Comparison of ENCODE assay signal across 14 cellular contexts in the genomic region with DNA sequence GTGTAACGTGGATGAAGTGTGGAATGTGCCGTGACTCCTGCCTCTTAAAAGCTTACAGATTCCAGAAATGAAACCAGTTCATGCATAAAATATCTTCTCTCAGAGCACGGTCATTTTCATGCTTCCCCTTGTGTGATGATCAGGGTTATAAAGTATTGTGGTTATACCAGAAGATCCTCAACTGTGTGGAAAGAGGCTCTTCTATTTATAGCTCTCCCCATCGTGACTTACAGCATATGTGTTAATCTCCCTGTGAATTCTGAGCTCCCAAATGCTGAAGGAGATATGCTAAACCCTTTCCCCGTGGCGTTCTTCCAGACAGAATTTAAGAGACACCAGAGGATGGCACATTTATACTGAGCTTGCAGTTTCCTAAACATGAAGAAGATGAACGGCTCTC.
DNase-seq lines count a peak whose midpoint lies in the region; ATAC-seq and TF ChIP-seq lines count a peak whose summit lies in the region.
"Had no signal": no experiment of that assay in that cellular context is flagged by ENCODE, and none has a peak within 500 bp of the region (broad histone marks: within the 10 kb centered on the region; RNA-seq: fewer than 3 reads in every experiment).

No MANE protein-coding gene starts in this region.

- H3K27ac ChIP-seq in psoas muscle: no peak overlapping the region

- 11 to 21% (median 14%) methylated on average over 7 of the region's 7 CpGs for WGBS in psoas muscle, 3 donors

- no peak overlapping the region for H3K4me3 ChIP-seq in psoas muscle
- H3K4me3 ChIP-seq: spleen had no signal

- peaks cover 0 to 5% (median 0%) of the 10 kb centered on the region in 3 donors for H3K27me3 Mint-ChIP-seq in CD14-positive monocyte (ENCODE audit: low read depth in 3 of 3)

- H3K4me3 Mint-ChIP-seq in CD14-positive monocyte: peak overlapping the region; percentile 65 to 84
- H3K4me3 Mint-ChIP-seq in stimulated activated effector memory CD8-positive, alpha-beta T cell treated with anti-CD3 and anti-CD28 coated beads, Interleukin-12 subunit alpha, Interleukin-12 subunit beta, amount 100 ng/mL, for 72 hours: no peak overlapping the region
- H3K4me3 Mint-ChIP-seq: activated CD4-positive, alpha-beta T cell treated with anti-CD3 and anti-CD28 coated beads, Interleukin-2, amount 10 ng/mL, durations not matched to agents 24 days and 14 days had no signal

- H3K36me3 ChIP-seq in psoas muscle (ENCODE audit: insufficient read depth in 1 of 2, low read depth in 1 of 2): no peaks in the 10 kb centered on the region
- H3K36me3 ChIP-seq: spleen had no signal

- peaks cover 72% of the 10 kb centered on the region for H3K4me1 Mint-ChIP-seq in CD14-positive monocyte
- peaks cover 7% of the 10 kb centered on the region for H3K4me1 Mint-ChIP-seq in stimulated activated effector memory CD8-positive, alpha-beta T cell treated with anti-CD3 and anti-CD28 coated beads, Interleukin-12 subunit alpha, Interleukin-12 subunit beta, amount 100 ng/mL, for 72 hours
- H3K4me1 Mint-ChIP-seq: activated CD4-positive, alpha-beta T cell treated with anti-CD3 and anti-CD28 coated beads, Interleukin-2, amount 10 ng/mL, durations not matched to agents 24 days and 14 days had no signal

- TF ChIP-seq CTCF in CD14-positive monocyte (IDR thresholded peaks at IDR 0.05): no peak
- no peak for TF ChIP-seq CTCF in psoas muscle (IDR thresholded peaks at IDR 0.05)

- peak overlapping the region; percentile 79 to 91 (median 90) for H3K27ac Mint-ChIP-seq in CD14-positive monocyte
- no peak overlapping the region for H3K27ac Mint-ChIP-seq in stimulated activated effector memory CD8-positive, alpha-beta T cell treated with anti-CD3 and anti-CD28 coated beads, Interleukin-12 subunit alpha, Interleukin-12 subunit beta, amount 100 ng/mL, for 72 hours
- H3K27ac Mint-ChIP-seq: activated CD4-positive, alpha-beta T cell treated with anti-CD3 and anti-CD28 coated beads, Interleukin-2, amount 10 ng/mL, durations not matched to agents 24 days and 14 days had no signal

- ATAC-seq in psoas muscle: peak; percentile 79 to 96 (median 90)
- no peak for ATAC-seq in stimulated activated effector memory CD8-positive, alpha-beta T cell treated with anti-CD3 and anti-CD28 coated beads, Interleukin-12 subunit alpha, Interleukin-12 subunit beta, amount 100 ng/mL, for 72 hours

- no peaks in the 10 kb centered on the region for H3K36me3 Mint-ChIP-seq in CD14-positive monocyte
- H3K36me3 Mint-ChIP-seq in stimulated activated effector memory CD8-positive, alpha-beta T cell treated with anti-CD3 and anti-CD28 coated beads, Interleukin-12 subunit alpha, Interleukin-12 subunit beta, amount 100 ng/mL, for 72 hours: no peaks in the 10 kb centered on the region

- DNase-seq in CD14-positive monocyte (ENCODE audit: low spot score) (no peak), LHCN-M2 (ENCODE audit: low read depth) (peak; percentile 64), amniotic epithelial cell (ENCODE audit: low read depth) (peak; percentile 7), psoas muscle (no peak), NCI-H1092 treated with DMSO at 0.1 percent for 48 hours (lab: John Stamatoyannopoulos, UW) (no peak), ecto neural progenitor cell (ENCODE audit: low spot score) (no peak)
- no peak for DNase-seq in activated CD4-positive, alpha-beta T cell treated with anti-CD3 and anti-CD28 coated beads, Interleukin-2, amount 50 U/mL, for 1 hour
- no peak for DNase-seq in stimulated activated effector memory CD8-positive, alpha-beta T cell treated with anti-CD3 and anti-CD28 coated beads, Interleukin-12 subunit alpha, Interleukin-12 subunit beta, amount 100 ng/mL, for 72 hours (ENCODE audit: low spot score in 2 of 2)
- DNase-seq: activated CD4-positive, alpha-beta T cell treated with anti-CD3 and anti-CD28 coated beads, Interleukin-2, amount 10 ng/mL, durations not matched to agents 24 days and 14 days; Calu3; HCEC 1CT; NCI-H510A; SK-N-SH; spleen had no signal

- no peaks in the 10 kb centered on the region for H3K9me3 ChIP-seq in psoas muscle
- H3K9me3 ChIP-seq: SK-N-SH, spleen had no signal

- H3K9me3 Mint-ChIP-seq in CD14-positive monocyte: peaks cover 0 to 2% (median 0%) of the 10 kb centered on the region in 7 donors
- no peaks in the 10 kb centered on the region for H3K9me3 Mint-ChIP-seq in stimulated activated effector memory CD8-positive, alpha-beta T cell treated with anti-CD3 and anti-CD28 coated beads, Interleukin-12 subunit alpha, Interleukin-12 subunit beta, amount 100 ng/mL, for 72 hours
- H3K9me3 Mint-ChIP-seq: activated CD4-positive, alpha-beta T cell treated with anti-CD3 and anti-CD28 coated beads, Interleukin-2, amount 10 ng/mL, durations not matched to agents 24 days and 14 days had no signal

- H3K27me3 ChIP-seq in psoas muscle (ENCODE audit: insufficient read depth in 3 of 3, low read length in 2 of 3): no peaks in the 10 kb centered on the region

- intact Hi-C loops in CD14-positive monocyte (cut with micrococcal nuclease) (loop anchor here (5.0 to 10.0 kb wide), 3 partner anchors 60 to 392 kb away; a partner anchor contains a TSS), psoas muscle (cut with DNase I) (no loop called here)

- peaks cover 29% of the 10 kb centered on the region for H3K4me1 ChIP-seq in psoas muscle

Comparison
In these comparisons a context has a peak if more than half of its experiments do, and no peak if none do; other contexts are left out.
1. DNase-seq: peak in LHCN-M2 (single experiment) and amniotic epithelial cell (single experiment); none in CD14-positive monocyte (single experiment), psoas muscle (0 of 2), NCI-H1092 treated with DMSO at 0.1 percent for 48 hours (single experiment), activated CD4-positive, alpha-beta T cell treated with anti-CD3 and anti-CD28 coated beads, Interleukin-2, amount 50 U/mL, for 1 hour (single experiment), ecto neural progenitor cell (single experiment) and stimulated activated effector memory CD8-positive, alpha-beta T cell treated with anti-CD3 and anti-CD28 coated beads, Interleukin-12 subunit alpha, Interleukin-12 subunit beta, amount 100 ng/mL, for 72 hours (0 of 2).
2. intact Hi-C loops: an anchor here in CD14-positive monocyte (5.0 to 10.0 kb wide); none called in psoas muscle.